Comparison of ENCODE assay signal across 1 cellular context in the genomic region with DNA sequence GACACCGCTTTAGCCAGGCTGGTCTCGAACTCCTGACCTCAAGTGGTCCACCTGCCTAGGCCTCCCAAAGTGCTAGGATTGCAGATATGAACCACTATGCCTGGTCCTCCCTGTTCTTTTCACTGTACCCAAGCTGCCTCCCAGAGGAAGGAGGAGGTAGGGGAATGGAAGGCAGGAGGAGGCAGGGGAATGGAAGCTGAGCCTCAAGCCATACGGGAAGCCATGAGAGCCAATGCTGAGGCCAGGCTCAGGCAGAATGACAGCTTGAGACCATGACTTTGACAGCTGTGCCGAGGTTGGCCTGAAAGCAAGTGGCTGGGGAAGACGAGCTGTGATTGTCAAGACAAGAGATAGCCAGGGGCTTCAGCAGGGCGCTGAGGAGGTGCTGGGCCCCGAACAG.
TF ChIP-seq lines count a peak whose summit lies in the region.

No MANE protein-coding gene starts in this region.

TF ChIP-seq in WTC11, 78 proteins besides CTCF, POLR2A, EP300 and RAD21 (continued from another document):
- TF ChIP-seq, protein P1, sequence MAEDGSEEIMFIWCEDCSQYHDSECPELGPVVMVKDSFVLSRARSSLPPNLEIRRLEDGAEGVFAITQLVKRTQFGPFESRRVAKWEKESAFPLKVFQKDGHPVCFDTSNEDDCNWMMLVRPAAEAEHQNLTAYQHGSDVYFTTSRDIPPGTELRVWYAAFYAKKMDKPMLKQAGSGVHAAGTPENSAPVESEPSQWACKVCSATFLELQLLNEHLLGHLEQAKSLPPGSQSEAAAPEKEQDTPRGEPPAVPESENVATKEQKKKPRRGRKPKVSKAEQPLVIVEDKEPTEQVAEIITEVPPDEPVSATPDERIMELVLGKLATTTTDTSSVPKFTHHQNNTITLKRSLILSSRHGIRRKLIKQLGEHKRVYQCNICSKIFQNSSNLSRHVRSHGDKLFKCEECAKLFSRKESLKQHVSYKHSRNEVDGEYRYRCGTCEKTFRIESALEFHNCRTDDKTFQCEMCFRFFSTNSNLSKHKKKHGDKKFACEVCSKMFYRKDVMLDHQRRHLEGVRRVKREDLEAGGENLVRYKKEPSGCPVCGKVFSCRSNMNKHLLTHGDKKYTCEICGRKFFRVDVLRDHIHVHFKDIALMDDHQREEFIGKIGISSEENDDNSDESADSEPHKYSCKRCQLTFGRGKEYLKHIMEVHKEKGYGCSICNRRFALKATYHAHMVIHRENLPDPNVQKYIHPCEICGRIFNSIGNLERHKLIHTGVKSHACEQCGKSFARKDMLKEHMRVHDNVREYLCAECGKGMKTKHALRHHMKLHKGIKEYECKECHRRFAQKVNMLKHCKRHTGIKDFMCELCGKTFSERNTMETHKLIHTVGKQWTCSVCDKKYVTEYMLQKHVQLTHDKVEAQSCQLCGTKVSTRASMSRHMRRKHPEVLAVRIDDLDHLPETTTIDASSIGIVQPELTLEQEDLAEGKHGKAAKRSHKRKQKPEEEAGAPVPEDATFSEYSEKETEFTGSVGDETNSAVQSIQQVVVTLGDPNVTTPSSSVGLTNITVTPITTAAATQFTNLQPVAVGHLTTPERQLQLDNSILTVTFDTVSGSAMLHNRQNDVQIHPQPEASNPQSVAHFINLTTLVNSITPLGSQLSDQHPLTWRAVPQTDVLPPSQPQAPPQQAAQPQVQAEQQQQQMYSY (CRISPR knock-in tag; IDR thresholded peaks at IDR 0.05), result no peak
- no peak for TF ChIP-seq ZNF396 (CRISPR knock-in tag; IDR thresholded peaks at IDR 0.05; ENCODE audit: borderline replicate concordance)
- TF ChIP-seq, protein P2, sequence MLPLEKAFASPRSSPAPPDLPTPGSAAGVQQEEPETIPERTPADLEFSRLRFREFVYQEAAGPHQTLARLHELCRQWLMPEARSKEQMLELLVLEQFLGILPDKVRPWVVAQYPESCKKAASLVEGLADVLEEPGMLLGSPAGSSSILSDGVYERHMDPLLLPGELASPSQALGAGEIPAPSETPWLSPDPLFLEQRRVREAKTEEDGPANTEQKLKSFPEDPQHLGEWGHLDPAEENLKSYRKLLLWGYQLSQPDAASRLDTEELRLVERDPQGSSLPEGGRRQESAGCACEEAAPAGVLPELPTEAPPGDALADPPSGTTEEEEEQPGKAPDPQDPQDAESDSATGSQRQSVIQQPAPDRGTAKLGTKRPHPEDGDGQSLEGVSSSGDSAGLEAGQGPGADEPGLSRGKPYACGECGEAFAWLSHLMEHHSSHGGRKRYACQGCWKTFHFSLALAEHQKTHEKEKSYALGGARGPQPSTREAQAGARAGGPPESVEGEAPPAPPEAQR (CRISPR knock-in tag; IDR thresholded peaks at IDR 0.05), result no peak
- TF ChIP-seq ATF1 (CRISPR knock-in tag; IDR thresholded peaks at IDR 0.05), result no peak
